ENCODE assay signal across 13 cellular contexts in genomic region chr4:177225605-177226004, GRCh38.
A peak's percentile ranks its signal among the peaks of the same experiment; 100 is the strongest.
DNase-seq lines count a peak whose midpoint lies in the region; ATAC-seq lines count a peak whose summit lies in the region.
"Had no signal": no experiment of that assay in that cellular context is flagged by ENCODE, and none has a peak within 500 bp of the region (broad histone marks: within the 10 kb centered on the region; RNA-seq: fewer than 3 reads in every experiment).

No MANE protein-coding gene starts in this region.

- ATAC-seq in GM18498 (IDR thresholded peaks at IDR 0.05; ENCODE audit: unreplicated experiment), result peak; percentile 88
- peak; percentile 59 for ATAC-seq in GM19452 (IDR thresholded peaks at IDR 0.05; ENCODE audit: unreplicated experiment)
- peak; percentile 90 for ATAC-seq in HG02798 (IDR thresholded peaks at IDR 0.05; ENCODE audit: poor library complexity, unreplicated experiment)
- peak; percentile 96 for ATAC-seq in HG03439 (IDR thresholded peaks at IDR 0.05; ENCODE audit: unreplicated experiment)
- ATAC-seq in stimulated activated naive B cell treated with anti-CD40 and anti-IgM and Interleukin-4, amounts not matched to agents 10 μg/mL and 1 μg/mL and 100 μg/mL, for 72 hours (replicated peaks), result no peak
- ATAC-seq: mucosa of descending colon had no signal

- H3K9me3 Mint-ChIP-seq in activated CD4-positive, alpha-beta T cell treated with anti-CD3 and anti-CD28 coated beads, Interleukin-2, amount 10 ng/mL, durations not matched to agents 24 days and 14 days, result no peaks in the 10 kb centered on the region
- H3K9me3 Mint-ChIP-seq in activated CD4-positive, alpha-beta memory T cell treated with anti-CD3 and anti-CD28 coated beads, Interleukin-2, amount 10 ng/mL, durations not matched to agents 7 days and 5 days, result no peaks in the 10 kb centered on the region
- peaks cover 0 to 2% of the 10 kb centered on the region in 2 donors for H3K9me3 Mint-ChIP-seq in stimulated activated naive B cell treated with anti-CD40 and anti-IgM and Interleukin-4, amounts not matched to agents 10 μg/mL and 1 μg/mL and 100 μg/mL, for 72 hours

- intact Hi-C loops in activated CD4-positive, alpha-beta T cell treated with anti-CD3 and anti-CD28 coated beads, Interleukin-2, amount 10 ng/mL, durations not matched to agents 24 days and 14 days (cut with micrococcal nuclease), result no loop called here

- H3K4me1 Mint-ChIP-seq in activated CD4-positive, alpha-beta T cell treated with anti-CD3 and anti-CD28 coated beads, Interleukin-2, amount 10 ng/mL, durations not matched to agents 24 days and 14 days, result peaks cover 14% of the 10 kb centered on the region
- H3K4me1 Mint-ChIP-seq in activated CD4-positive, alpha-beta memory T cell treated with anti-CD3 and anti-CD28 coated beads, Interleukin-2, amount 10 ng/mL, durations not matched to agents 7 days and 5 days, result peaks cover 18% of the 10 kb centered on the region
- no peaks in the 10 kb centered on the region for H3K4me1 Mint-ChIP-seq in stimulated activated naive B cell treated with anti-CD40 and anti-IgM and Interleukin-4, amounts not matched to agents 10 μg/mL and 1 μg/mL and 100 μg/mL, for 72 hours

- POLR2A ChIA-PET in activated CD4-positive, alpha-beta memory T cell treated with anti-CD3 and anti-CD28 coated beads, Interleukin-2, amount 10 ng/mL, durations not matched to agents 7 days and 5 days (lab: Charles Lee), result no interaction called here

- no peaks in the 10 kb centered on the region for H3K36me3 Mint-ChIP-seq in activated CD4-positive, alpha-beta T cell treated with anti-CD3 and anti-CD28 coated beads, Interleukin-2, amount 10 ng/mL, durations not matched to agents 24 days and 14 days (ENCODE audit: low read depth)
- H3K36me3 Mint-ChIP-seq in activated CD4-positive, alpha-beta memory T cell treated with anti-CD3 and anti-CD28 coated beads, Interleukin-2, amount 10 ng/mL, durations not matched to agents 7 days and 5 days (ENCODE audit: low read depth), result no peaks in the 10 kb centered on the region
- H3K36me3 Mint-ChIP-seq in stimulated activated naive B cell treated with anti-CD40 and anti-IgM and Interleukin-4, amounts not matched to agents 10 μg/mL and 1 μg/mL and 100 μg/mL, for 72 hours, result no peaks in the 10 kb centered on the region

- CTCF ChIA-PET in activated CD4-positive, alpha-beta memory T cell treated with anti-CD3 and anti-CD28 coated beads, Interleukin-2, amount 10 ng/mL, durations not matched to agents 7 days and 5 days (lab: Charles Lee), result interaction anchor here (1.0 kb wide), 1 partner anchor 25 kb away, joined by 3 read pairs; no protein-coding TSS in a partner anchor

- DNase-seq in NCI-H2171 treated with DMSO at 0.1 percent for 48 hours (lab: John Stamatoyannopoulos, UW), result no peak
- DNase-seq in activated CD4-positive, alpha-beta T cell treated with anti-CD3 and anti-CD28 coated beads, Interleukin-2, amount 10 ng/mL, durations not matched to agents 24 days and 14 days, result no peak
- no peak for DNase-seq in activated CD4-positive, alpha-beta memory T cell treated with anti-CD3 and anti-CD28 coated beads, Interleukin-2, amount 10 ng/mL, durations not matched to agents 7 days and 5 days
- no peak for DNase-seq in stimulated activated naive B cell treated with anti-CD40 and anti-IgM and Interleukin-4, amounts not matched to agents 10 μg/mL and 1 μg/mL and 100 μg/mL, for 72 hours
- DNase-seq: activated CD4-positive, alpha-beta T cell treated with anti-CD3 and anti-CD28 coated beads, Interleukin-2, amount 50 U/mL, for 48 hours; kidney; mucosa of descending colon; NCI-H1105 treated with DMSO at 0.1 percent for 48 hours; NCI-H524 treated with DMSO at 0.1 percent for 48 hours had no signal

- H3K4me3 Mint-ChIP-seq in activated CD4-positive, alpha-beta T cell treated with anti-CD3 and anti-CD28 coated beads, Interleukin-2, amount 10 ng/mL, durations not matched to agents 24 days and 14 days, result no peak overlapping the region
- H3K4me3 Mint-ChIP-seq in activated CD4-positive, alpha-beta memory T cell treated with anti-CD3 and anti-CD28 coated beads, Interleukin-2, amount 10 ng/mL, durations not matched to agents 7 days and 5 days, result no peak overlapping the region
- no peak overlapping the region for H3K4me3 Mint-ChIP-seq in stimulated activated naive B cell treated with anti-CD40 and anti-IgM and Interleukin-4, amounts not matched to agents 10 μg/mL and 1 μg/mL and 100 μg/mL, for 72 hours

- H3K27me3 Mint-ChIP-seq in activated CD4-positive, alpha-beta T cell treated with anti-CD3 and anti-CD28 coated beads, Interleukin-2, amount 10 ng/mL, durations not matched to agents 24 days and 14 days, result peaks cover 6% of the 10 kb centered on the region
- peaks cover 6% of the 10 kb centered on the region for H3K27me3 Mint-ChIP-seq in activated CD4-positive, alpha-beta memory T cell treated with anti-CD3 and anti-CD28 coated beads, Interleukin-2, amount 10 ng/mL, durations not matched to agents 7 days and 5 days
- H3K27me3 Mint-ChIP-seq in stimulated activated naive B cell treated with anti-CD40 and anti-IgM and Interleukin-4, amounts not matched to agents 10 μg/mL and 1 μg/mL and 100 μg/mL, for 72 hours, result no peaks in the 10 kb centered on the region

- H3K27ac Mint-ChIP-seq in activated CD4-positive, alpha-beta T cell treated with anti-CD3 and anti-CD28 coated beads, Interleukin-2, amount 10 ng/mL, durations not matched to agents 24 days and 14 days, result no peak overlapping the region
- H3K27ac Mint-ChIP-seq in activated CD4-positive, alpha-beta memory T cell treated with anti-CD3 and anti-CD28 coated beads, Interleukin-2, amount 10 ng/mL, durations not matched to agents 7 days and 5 days, result no peak overlapping the region
- H3K27ac Mint-ChIP-seq in stimulated activated naive B cell treated with anti-CD40 and anti-IgM and Interleukin-4, amounts not matched to agents 10 μg/mL and 1 μg/mL and 100 μg/mL, for 72 hours, result no peak overlapping the region

Comparison
In these comparisons a context has a peak if more than half of its experiments do, and no peak if none do; other contexts are left out.
1. ATAC-seq: peak in GM18498 (single experiment), GM19452 (single experiment), HG02798 (single experiment) and HG03439 (single experiment); none in stimulated activated naive B cell treated with anti-CD40 and anti-IgM and Interleukin-4, amounts not matched to agents 10 μg/mL and 1 μg/mL and 100 μg/mL, for 72 hours (0 of 2).